Comparison of ENCODE assay signal across 8 cellular contexts in the genomic region with DNA sequence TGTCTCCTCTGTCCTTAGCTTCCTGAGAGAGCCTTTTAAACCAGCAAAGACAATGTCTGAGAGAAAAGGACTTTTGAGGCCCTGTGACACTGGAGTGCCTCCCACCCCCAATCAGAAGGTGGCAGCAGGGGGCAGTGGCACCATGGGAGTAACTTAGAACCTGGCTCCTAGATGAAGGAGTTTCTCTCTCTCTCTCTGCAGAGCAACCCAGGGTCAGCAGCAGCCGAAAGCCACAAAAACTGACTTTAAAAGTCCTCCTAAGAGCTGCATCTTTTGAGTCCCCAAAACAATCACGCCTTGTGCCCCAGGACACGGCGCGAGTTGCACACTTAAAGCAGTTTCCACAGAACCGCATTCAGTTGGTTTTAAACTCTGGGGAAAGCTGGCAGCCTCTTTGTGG. TPM values are rescaled to one million over a fixed set of nuclear protein-coding genes. Genes with fewer than 3 reads are reported as not detected.
A peak's percentile ranks its signal among the peaks of the same experiment; 100 is the strongest.
DNase-seq lines count a peak whose midpoint lies in the region; ATAC-seq and TF ChIP-seq lines count a peak whose summit lies in the region.

No MANE protein-coding gene starts in this region.

- H3K27ac ChIP-seq in WERI-Rb-1: no peak overlapping the region

- DNase-seq in SIG-M5 treated with dmso at 0.1 percent for 504 hours (lab: John Stamatoyannopoulos, UW; ENCODE audit: unreplicated experiment) (peak; percentile 6), SIG-M5 (lab: John Stamatoyannopoulos, UW) (no peak), LoVo (ENCODE audit: low spot score) (peak; percentile 20), WERI-Rb-1 (peak; percentile 86), Right ventricle myocardium superior (peak; percentile 64), sciatic nerve (ENCODE audit: low spot score) (no peak), activated gamma-delta T cell (lab: John Stamatoyannopoulos, UW) (no peak)

- H3K27me3 ChIP-seq in WERI-Rb-1 (ENCODE audit: insufficient read depth, low read depth, severe bottlenecking): no peaks in the 10 kb centered on the region

- no peaks in the 10 kb centered on the region for H3K36me3 ChIP-seq in WERI-Rb-1

- ATAC-seq in Right ventricle myocardium superior (ENCODE audit: poor library complexity) (peak; percentile 93), sciatic nerve (peak; percentile 93), GM18511 (IDR thresholded peaks at IDR 0.05; ENCODE audit: unreplicated experiment) (no peak)

- no peaks in the 10 kb centered on the region for H3K9me3 ChIP-seq in WERI-Rb-1 (ENCODE audit: severe bottlenecking)

- TF ChIP-seq CTCF in WERI-Rb-1 (IDR thresholded peaks at IDR 0.05; ENCODE audit: low read depth, low read length): peak; percentile 92

- H3K4me3 ChIP-seq in WERI-Rb-1 (ENCODE audit: low read depth, low read length): no peak overlapping the region

- intact Hi-C loops in Right ventricle myocardium superior (cut with DNase I): loop anchor here (2.0 to 10.0 kb wide), 3 partner anchors 56 to 272 kb away; no protein-coding TSS in a partner anchor
- intact Hi-C loops in sciatic nerve (cut with DNase I): no loop called here

RNA-seq across cellular contexts. Expression of a gene that starts 5.3 kb away (rescaled TPM):
- total RNA-seq in Right ventricle myocardium superior (not detected), sciatic nerve (not detected)

Comparison
In these comparisons a context has a peak if more than half of its experiments do, and no peak if none do; other contexts are left out.
1. DNase-seq: peak in SIG-M5 treated with dmso at 0.1 percent for 504 hours (single experiment), LoVo (single experiment), WERI-Rb-1 (single experiment) and Right ventricle myocardium superior (single experiment); none in SIG-M5 (single experiment), sciatic nerve (single experiment) and activated gamma-delta T cell (single experiment).